Comparison of ENCODE assay signal across 15 cellular contexts in genomic region chr10:93059975-93060886, GRCh38. TPM values are rescaled to one million over a fixed set of nuclear protein-coding genes. Genes with fewer than 3 reads are reported as not detected.
DNase-seq lines count a peak whose midpoint lies in the region; ATAC-seq and TF ChIP-seq lines count a peak whose summit lies in the region.
"Had no signal": no experiment of that assay in that cellular context is flagged by ENCODE, and none has a peak within 500 bp of the region (broad histone marks: within the 10 kb centered on the region; RNA-seq: fewer than 3 reads in every experiment).

Gene CYP26C1 (plus strand): TSS chr10:93060798. CDS start chr10:93061264, 466 bp downstream.

- peak within 1 kb of the TSS; percentile 68 for H3K4me3 Mint-ChIP-seq in GM23338
- peak within 1 kb of the TSS; percentile 74 for H3K4me3 Mint-ChIP-seq in effector memory CD8-positive, alpha-beta T cell
- H3K4me3 Mint-ChIP-seq in activated T-helper 1 cell treated with anti-CD3 and anti-CD28 coated beads, Interleukin-12 subunit alpha, Interleukin-12 subunit beta, Interleukin-2, Interleukin-4 antibody, amounts not matched to agents 30 ng/mL and 10 ng/mL and 1 ng/mL, durations not matched to agents 14 hours and 24 hours and 36 hours: no peak within 1 kb of the TSS

- H3K4me2 ChIP-seq in GM23338: peak within 1 kb of the TSS; percentile 89

- TF ChIP-seq CTCF in GM23338 (conservative IDR thresholded peaks at IDR 0.05; ENCODE audit: low read depth in 2 of 2) (peak in 1 of 2 experiments; percentile 31; a peak in 2 of 4 replicates), vagina (IDR thresholded peaks at IDR 0.05) (no peak)

- no peaks in the 10 kb centered on the region for H3K36me3 ChIP-seq in GM23338 (ENCODE audit: insufficient read depth)
- H3K36me3 ChIP-seq in vagina: no peaks in the 10 kb centered on the region

- intact Hi-C loops in activated T-helper 1 cell treated with anti-CD3 and anti-CD28 coated beads, Interleukin-12 subunit alpha, Interleukin-12 subunit beta, Interleukin-2, Interleukin-4 antibody, amounts not matched to agents 30 ng/mL and 10 ng/mL and 1 ng/mL, durations not matched to agents 14 hours and 24 hours and 36 hours (cut with micrococcal nuclease): no loop called here
- intact Hi-C loops in vagina (cut with DNase I): no loop called here

- peak; percentile 6 for ATAC-seq in GM23338
- ATAC-seq in effector memory CD8-positive, alpha-beta T cell (replicated peaks): no peak
- no peak for ATAC-seq in HG03565 (IDR thresholded peaks at IDR 0.05; ENCODE audit: unreplicated experiment)

- H3K4me3 ChIP-seq in GM23338 (peak within 1 kb of the TSS; percentile 63), vagina (no peak within 1 kb of the TSS)
- H3K4me3 ChIP-seq: lung had no signal

- no peaks in the 10 kb centered on the region for H3K9me3 ChIP-seq in vagina

- H4K20me1 ChIP-seq in GM23338 (replicated peaks; ENCODE audit: insufficient read depth): peaks cover 9% of the 10 kb centered on the region

- DNase-seq in 8988T: peak; percentile 28
- DNase-seq in GM23338 (ENCODE audit: low spot score): peak; percentile 71
- DNase-seq in effector memory CD8-positive, alpha-beta T cell: no peak
- peak; percentile 9 for DNase-seq in mucosa of gallbladder (ENCODE audit: low spot score)
- DNase-seq in activated T-helper 1 cell treated with anti-CD3 and anti-CD28 coated beads, Interleukin-12 subunit alpha, Interleukin-12 subunit beta, Interleukin-2, Interleukin-4 antibody, amounts not matched to agents 30 ng/mL and 10 ng/mL and 1 ng/mL, durations not matched to agents 14 hours and 24 hours and 36 hours (ENCODE audit: low spot score): no peak
- DNase-seq in iPS-NIHi11 (ENCODE audit: low spot score): no peak
- no peak for DNase-seq in vagina (ENCODE audit: extremely low spot score in 2 of 2)
- DNase-seq: activated CD8-positive, alpha-beta memory T cell treated with anti-CD3 and anti-CD28 coated beads, Interleukin-2, amount 50 U/mL, for 48 hours; DND-41; NCI-H187 treated with DMSO at 0.1 percent for 48 hours; NCI-H82; SHP77 treated with DMSO at 0.1 percent for 48 hours had no signal

- H3K36me3 Mint-ChIP-seq in GM23338 (ENCODE audit: low read depth): no peaks in the 10 kb centered on the region; the same call in 2 of the 3 replicates
- H3K36me3 Mint-ChIP-seq in effector memory CD8-positive, alpha-beta T cell (ENCODE audit: insufficient read depth): peaks cover 4% of the 10 kb centered on the region
- peaks cover 5% of the 10 kb centered on the region for H3K36me3 Mint-ChIP-seq in activated T-helper 1 cell treated with anti-CD3 and anti-CD28 coated beads, Interleukin-12 subunit alpha, Interleukin-12 subunit beta, Interleukin-2, Interleukin-4 antibody, amounts not matched to agents 30 ng/mL and 10 ng/mL and 1 ng/mL, durations not matched to agents 14 hours and 24 hours and 36 hours (ENCODE audit: low read depth)

- no peak within 1 kb of the TSS for H3K27ac Mint-ChIP-seq in GM23338
- H3K27ac Mint-ChIP-seq in effector memory CD8-positive, alpha-beta T cell: no peak within 1 kb of the TSS
- no peak within 1 kb of the TSS for H3K27ac Mint-ChIP-seq in activated T-helper 1 cell treated with anti-CD3 and anti-CD28 coated beads, Interleukin-12 subunit alpha, Interleukin-12 subunit beta, Interleukin-2, Interleukin-4 antibody, amounts not matched to agents 30 ng/mL and 10 ng/mL and 1 ng/mL, durations not matched to agents 14 hours and 24 hours and 36 hours
- H3K27ac Mint-ChIP-seq: progenitor cell of endocrine pancreas had no signal

- H3K4me1 ChIP-seq in GM23338 (ENCODE audit: insufficient read depth) (peaks cover 46% of the 10 kb centered on the region), vagina (peaks cover 32% of the 10 kb centered on the region)

- H3K9me3 Mint-ChIP-seq in GM23338: no peaks in the 10 kb centered on the region
- H3K9me3 Mint-ChIP-seq in effector memory CD8-positive, alpha-beta T cell: no peaks in the 10 kb centered on the region
- no peaks in the 10 kb centered on the region for H3K9me3 Mint-ChIP-seq in activated T-helper 1 cell treated with anti-CD3 and anti-CD28 coated beads, Interleukin-12 subunit alpha, Interleukin-12 subunit beta, Interleukin-2, Interleukin-4 antibody, amounts not matched to agents 30 ng/mL and 10 ng/mL and 1 ng/mL, durations not matched to agents 14 hours and 24 hours and 36 hours

- H3K27me3 Mint-ChIP-seq in GM23338 (ENCODE audit: insufficient read depth, low read depth, poor library complexity): peaks cover 68% of the 10 kb centered on the region
- H3K27me3 Mint-ChIP-seq in effector memory CD8-positive, alpha-beta T cell: peaks cover 13 to 39% of the 10 kb centered on the region in 2 donors
- peaks cover 35% of the 10 kb centered on the region for H3K27me3 Mint-ChIP-seq in activated T-helper 1 cell treated with anti-CD3 and anti-CD28 coated beads, Interleukin-12 subunit alpha, Interleukin-12 subunit beta, Interleukin-2, Interleukin-4 antibody, amounts not matched to agents 30 ng/mL and 10 ng/mL and 1 ng/mL, durations not matched to agents 14 hours and 24 hours and 36 hours (ENCODE audit: insufficient read depth)

- peaks cover 87% of the 10 kb centered on the region for H3K27me3 ChIP-seq in GM23338 (ENCODE audit: insufficient read depth)
- H3K27me3 ChIP-seq in vagina: peaks cover 5% of the 10 kb centered on the region

- H3K27ac ChIP-seq in GM23338 (ENCODE audit: low read depth) (no peak within 1 kb of the TSS), vagina (no peak within 1 kb of the TSS)

- no peak for TF ChIP-seq POLR2A in vagina (IDR thresholded peaks at IDR 0.05)

- H3K4me1 Mint-ChIP-seq in GM23338: peaks cover 32% of the 10 kb centered on the region
- H3K4me1 Mint-ChIP-seq in effector memory CD8-positive, alpha-beta T cell (ENCODE audit: low read depth in 2 of 2): peaks cover 15 to 18% of the 10 kb centered on the region in 2 donors
- H3K4me1 Mint-ChIP-seq in activated T-helper 1 cell treated with anti-CD3 and anti-CD28 coated beads, Interleukin-12 subunit alpha, Interleukin-12 subunit beta, Interleukin-2, Interleukin-4 antibody, amounts not matched to agents 30 ng/mL and 10 ng/mL and 1 ng/mL, durations not matched to agents 14 hours and 24 hours and 36 hours (ENCODE audit: low read depth): peaks cover 9% of the 10 kb centered on the region

- H3K9me2 ChIP-seq in GM23338 (ENCODE audit: insufficient read depth): no peaks in the 10 kb centered on the region

- H3F3A ChIP-seq in GM23338 (replicated peaks; ENCODE audit: low read depth): peaks cover 16% of the 10 kb centered on the region

- H3K79me2 ChIP-seq in GM23338 (replicated peaks; ENCODE audit: insufficient read depth): no peaks in the 10 kb centered on the region

- H2AFZ ChIP-seq in GM23338: peak within 1 kb of the TSS; percentile 80

TF ChIP-seq in GM23338, 12 proteins besides CTCF, POLR2A, EP300 and RAD21:
- TF ChIP-seq EZH2phosphoT487 (IDR thresholded peaks at IDR 0.05; ENCODE audit: unreplicated experiment) (no peak), ETS1 (IDR thresholded peaks at IDR 0.05) (no peak), EZH2 (IDR thresholded peaks at IDR 0.05; ENCODE audit: low read depth, unreplicated experiment) (peak; percentile 75)

RNA-seq across cellular contexts. Expression of gene CYP26C1, which starts in this region (rescaled TPM):
- 0.24 TPM in 1 of 2 replicates, not detected in the other for total RNA-seq in GM23338 (2014; rRNA removed; shearing (Covaris generic))
- not detected in 2 replicates for polyA plus RNA-seq in GM23338 (2016; fragmentation: Nextera tagmentation; extraction: Ambion mirVana)
- total RNA-seq in mucosa of gallbladder (0.06 TPM), vagina (not detected)
- total RNA-seq in activated T-helper 1 cell treated with anti-CD3 and anti-CD28 coated beads, Interleukin-12 subunit alpha, Interleukin-12 subunit beta, Interleukin-2, Interleukin-4 antibody, amounts not matched to agents 30 ng/mL and 10 ng/mL and 1 ng/mL, durations not matched to agents 14 hours and 24 hours and 36 hours: not detected in 2 replicates

Comparison
In these comparisons a context has a peak if more than half of its experiments do, and no peak if none do; other contexts are left out.
1. Peak in DNase-seq, ATAC-seq, H3K4me3 ChIP-seq and H3K4me2 ChIP-seq in GM23338; RNA of the gene not detected or under 1 TPM.
2. Peak in DNase-seq in mucosa of gallbladder; RNA of the gene not detected or under 1 TPM.